1 cellular context compared by ENCODE assay signal in the genomic region with DNA sequence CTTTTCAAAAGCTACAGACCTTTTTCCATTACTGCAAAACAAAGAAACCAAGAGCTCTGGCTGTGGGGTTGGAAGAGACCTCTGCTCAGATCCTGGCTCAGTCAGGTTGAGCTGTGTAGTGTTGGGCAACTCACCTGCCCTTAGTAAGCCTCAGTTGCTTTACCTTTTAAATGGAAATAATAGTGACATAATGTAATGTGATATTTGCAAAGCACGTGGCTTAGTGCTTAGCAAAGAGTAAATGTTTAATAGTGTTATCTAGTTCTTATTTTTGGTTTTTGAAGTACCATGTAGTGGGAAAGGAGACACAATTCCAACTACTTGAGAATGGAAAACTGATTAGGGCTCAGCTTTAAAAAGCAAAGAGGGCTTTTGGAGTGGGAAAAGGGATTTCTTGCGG.
TF ChIP-seq lines count a peak whose summit lies in the region.

No MANE protein-coding gene starts in this region.

TF ChIP-seq in IMR-90, 13 proteins besides CTCF, POLR2A, EP300 and RAD21 (continued from another document):
- TF ChIP-seq, protein P1, sequence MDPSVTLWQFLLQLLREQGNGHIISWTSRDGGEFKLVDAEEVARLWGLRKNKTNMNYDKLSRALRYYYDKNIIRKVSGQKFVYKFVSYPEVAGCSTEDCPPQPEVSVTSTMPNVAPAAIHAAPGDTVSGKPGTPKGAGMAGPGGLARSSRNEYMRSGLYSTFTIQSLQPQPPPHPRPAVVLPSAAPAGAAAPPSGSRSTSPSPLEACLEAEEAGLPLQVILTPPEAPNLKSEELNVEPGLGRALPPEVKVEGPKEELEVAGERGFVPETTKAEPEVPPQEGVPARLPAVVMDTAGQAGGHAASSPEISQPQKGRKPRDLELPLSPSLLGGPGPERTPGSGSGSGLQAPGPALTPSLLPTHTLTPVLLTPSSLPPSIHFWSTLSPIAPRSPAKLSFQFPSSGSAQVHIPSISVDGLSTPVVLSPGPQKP (IDR thresholded peaks at IDR 0.05; ENCODE audit: borderline replicate concordance, low read depth, low read length), result no peak
